6 cellular contexts compared by ENCODE assay signal in genomic region chr3:43356033-43356432, GRCh38.
A peak's percentile ranks its signal among the peaks of the same experiment; 100 is the strongest.
DNase-seq lines count a peak whose midpoint lies in the region; ATAC-seq and TF ChIP-seq lines count a peak whose summit lies in the region.
"Not testable (repeated sequence)": the region's sequence is repeated elsewhere in the genome, so short reads cannot be mapped to it uniquely, and the experiment has no call there.

No MANE protein-coding gene starts in this region.

- not testable (repeated sequence) for H3K4me1 ChIP-seq in GM23248 (ENCODE audit: insufficient read depth); esophagus muscularis mucosa

- H3K9me3 Mint-ChIP-seq in activated naive CD4-positive, alpha-beta T cell treated with anti-CD3 and anti-CD28 coated beads, Interleukin-2, amount 50 U/mL, for 24 hours: peaks cover 43% of the 10 kb centered on the region
- peaks cover 49 to 51% of the 10 kb centered on the region in 2 donors for H3K9me3 Mint-ChIP-seq in stimulated activated naive B cell treated with anti-CD40 and anti-IgM and Interleukin-4, amounts not matched to agents 10 μg/mL and 1 μg/mL and 100 μg/mL, for 72 hours

- not testable (repeated sequence) for TF ChIP-seq EP300 in esophagus muscularis mucosa (IDR thresholded peaks at IDR 0.05)

- not testable (repeated sequence) for H3K36me3 ChIP-seq in GM23248 (ENCODE audit: low read depth); esophagus muscularis mucosa

- peaks cover 12% of the 10 kb centered on the region for H3K4me1 Mint-ChIP-seq in activated naive CD4-positive, alpha-beta T cell treated with anti-CD3 and anti-CD28 coated beads, Interleukin-2, amount 50 U/mL, for 24 hours
- H3K4me1 Mint-ChIP-seq in stimulated activated naive B cell treated with anti-CD40 and anti-IgM and Interleukin-4, amounts not matched to agents 10 μg/mL and 1 μg/mL and 100 μg/mL, for 72 hours: not testable (repeated sequence)

- H3K9ac ChIP-seq in GM23248: not testable (repeated sequence)

- H3K36me3 Mint-ChIP-seq in activated naive CD4-positive, alpha-beta T cell treated with anti-CD3 and anti-CD28 coated beads, Interleukin-2, amount 50 U/mL, for 24 hours: peaks cover 41% of the 10 kb centered on the region
- H3K36me3 Mint-ChIP-seq in stimulated activated naive B cell treated with anti-CD40 and anti-IgM and Interleukin-4, amounts not matched to agents 10 μg/mL and 1 μg/mL and 100 μg/mL, for 72 hours: peaks cover 43 to 55% of the 10 kb centered on the region in 2 donors

- not testable (repeated sequence) for H3F3A ChIP-seq in GM23248 (ENCODE audit: insufficient read depth)

- DNase-seq in GM23248: peak; percentile 18
- peak; percentile 17 for DNase-seq in LHCN-M2 (ENCODE audit: low read depth)
- peak; percentile 8 for DNase-seq in RPMI7951 (ENCODE audit: low read depth)
- peak; percentile 57 for DNase-seq in esophagus muscularis mucosa (ENCODE audit: extremely low spot score)
- DNase-seq in stimulated activated naive B cell treated with anti-CD40 and anti-IgM and Interleukin-4, amounts not matched to agents 10 μg/mL and 1 μg/mL and 100 μg/mL, for 72 hours: not testable (repeated sequence)

- not testable (repeated sequence) for H3K4me3 ChIP-seq in GM23248, esophagus muscularis mucosa

- 92 to 97% methylated on average over 2 of the region's 2 CpGs for WGBS in GM23248 (ENCODE audit: low coverage in 1 of 2, low lambda C conversion rate in 2 of 2, missing lambda C conversion rate in 2 of 2), 2 experiments
- 97% methylated on average over 2 of the region's 2 CpGs for WGBS in esophagus muscularis mucosa

- not testable (repeated sequence) for TF ChIP-seq POLR2A in esophagus muscularis mucosa (IDR thresholded peaks at IDR 0.05; ENCODE audit: low read depth)

- not testable (repeated sequence) for H3K27me3 Mint-ChIP-seq in activated naive CD4-positive, alpha-beta T cell treated with anti-CD3 and anti-CD28 coated beads, Interleukin-2, amount 50 U/mL, for 24 hours; stimulated activated naive B cell treated with anti-CD40 and anti-IgM and Interleukin-4, amounts not matched to agents 10 μg/mL and 1 μg/mL and 100 μg/mL, for 72 hours

- not testable (repeated sequence) for H3K4me3 Mint-ChIP-seq in activated naive CD4-positive, alpha-beta T cell treated with anti-CD3 and anti-CD28 coated beads, Interleukin-2, amount 50 U/mL, for 24 hours; stimulated activated naive B cell treated with anti-CD40 and anti-IgM and Interleukin-4, amounts not matched to agents 10 μg/mL and 1 μg/mL and 100 μg/mL, for 72 hours

- not testable (repeated sequence) for H2AFZ ChIP-seq in GM23248

- H3K27me3 ChIP-seq in GM23248 (replicated peaks; ENCODE audit: insufficient read depth); esophagus muscularis mucosa: not testable (repeated sequence)

- H3K9me3 ChIP-seq in GM23248 (ENCODE audit: low read depth): not testable (repeated sequence)
- H3K9me3 ChIP-seq in esophagus muscularis mucosa: peaks cover 0 to 45% (median 30%) of the 10 kb centered on the region in 4 donors

- intact Hi-C loops in esophagus muscularis mucosa (cut with DNase I): not testable (repeated sequence)

- H3K4me2 ChIP-seq in GM23248 (ENCODE audit: unreplicated experiment): not testable (repeated sequence)

- not testable (repeated sequence) for H3K79me2 ChIP-seq in GM23248 (ENCODE audit: insufficient read depth)

- in situ Hi-C loops in GM23248 (cut with MboI): not testable (repeated sequence)

- not testable (repeated sequence) for H4K20me1 ChIP-seq in GM23248 (ENCODE audit: insufficient read depth)

- H3K9me2 ChIP-seq in GM23248 (ENCODE audit: insufficient read depth): not testable (repeated sequence)

- peak overlapping the region; percentile 66 for H3K27ac Mint-ChIP-seq in activated naive CD4-positive, alpha-beta T cell treated with anti-CD3 and anti-CD28 coated beads, Interleukin-2, amount 50 U/mL, for 24 hours
- H3K27ac Mint-ChIP-seq in stimulated activated naive B cell treated with anti-CD40 and anti-IgM and Interleukin-4, amounts not matched to agents 10 μg/mL and 1 μg/mL and 100 μg/mL, for 72 hours: peak overlapping the region; percentile 53

- H3K27ac ChIP-seq in GM23248; esophagus muscularis mucosa (replicated peaks in 1 of 4): not testable (repeated sequence)

- not testable (repeated sequence) for TF ChIP-seq CTCF in esophagus muscularis mucosa (IDR thresholded peaks at IDR 0.05)

- not testable (repeated sequence) for ATAC-seq in stimulated activated naive B cell treated with anti-CD40 and anti-IgM and Interleukin-4, amounts not matched to agents 10 μg/mL and 1 μg/mL and 100 μg/mL, for 72 hours (replicated peaks)
